In genomic region chr10:57303567-57303966, GRCh38 we compare ENCODE assay signal across 1 cellular context.
TF ChIP-seq lines count a peak whose summit lies in the region.

No MANE protein-coding gene starts in this region.

TF ChIP-seq in GM23338, 12 proteins besides CTCF, POLR2A, EP300 and RAD21:
- TF ChIP-seq, protein P1, sequence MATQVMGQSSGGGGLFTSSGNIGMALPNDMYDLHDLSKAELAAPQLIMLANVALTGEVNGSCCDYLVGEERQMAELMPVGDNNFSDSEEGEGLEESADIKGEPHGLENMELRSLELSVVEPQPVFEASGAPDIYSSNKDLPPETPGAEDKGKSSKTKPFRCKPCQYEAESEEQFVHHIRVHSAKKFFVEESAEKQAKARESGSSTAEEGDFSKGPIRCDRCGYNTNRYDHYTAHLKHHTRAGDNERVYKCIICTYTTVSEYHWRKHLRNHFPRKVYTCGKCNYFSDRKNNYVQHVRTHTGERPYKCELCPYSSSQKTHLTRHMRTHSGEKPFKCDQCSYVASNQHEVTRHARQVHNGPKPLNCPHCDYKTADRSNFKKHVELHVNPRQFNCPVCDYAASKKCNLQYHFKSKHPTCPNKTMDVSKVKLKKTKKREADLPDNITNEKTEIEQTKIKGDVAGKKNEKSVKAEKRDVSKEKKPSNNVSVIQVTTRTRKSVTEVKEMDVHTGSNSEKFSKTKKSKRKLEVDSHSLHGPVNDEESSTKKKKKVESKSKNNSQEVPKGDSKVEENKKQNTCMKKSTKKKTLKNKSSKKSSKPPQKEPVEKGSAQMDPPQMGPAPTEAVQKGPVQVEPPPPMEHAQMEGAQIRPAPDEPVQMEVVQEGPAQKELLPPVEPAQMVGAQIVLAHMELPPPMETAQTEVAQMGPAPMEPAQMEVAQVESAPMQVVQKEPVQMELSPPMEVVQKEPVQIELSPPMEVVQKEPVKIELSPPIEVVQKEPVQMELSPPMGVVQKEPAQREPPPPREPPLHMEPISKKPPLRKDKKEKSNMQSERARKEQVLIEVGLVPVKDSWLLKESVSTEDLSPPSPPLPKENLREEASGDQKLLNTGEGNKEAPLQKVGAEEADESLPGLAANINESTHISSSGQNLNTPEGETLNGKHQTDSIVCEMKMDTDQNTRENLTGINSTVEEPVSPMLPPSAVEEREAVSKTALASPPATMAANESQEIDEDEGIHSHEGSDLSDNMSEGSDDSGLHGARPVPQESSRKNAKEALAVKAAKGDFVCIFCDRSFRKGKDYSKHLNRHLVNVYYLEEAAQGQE (IDR thresholded peaks at IDR 0.05; ENCODE audit: unreplicated experiment) = no peak
- TF ChIP-seq NANOG (IDR thresholded peaks at IDR 0.05; ENCODE audit: borderline replicate concordance) (no peak), POLR2AphosphoS5 (IDR thresholded peaks at IDR 0.05; ENCODE audit: low read depth) (no peak), CREB1 (CRISPR knock-in tag; IDR thresholded peaks at IDR 0.05; ENCODE audit: low read depth) (no peak), EZH2 (IDR thresholded peaks at IDR 0.05; ENCODE audit: low read depth, unreplicated experiment) (no peak), STAT1 (IDR thresholded peaks at IDR 0.05; ENCODE audit: unreplicated experiment) (no peak), JUNB (IDR thresholded peaks at IDR 0.05; ENCODE audit: unreplicated experiment) (no peak), ZNF114 (CRISPR knock-in tag; IDR thresholded peaks at IDR 0.05) (no peak), ZNF331 (CRISPR knock-in tag; IDR thresholded peaks at IDR 0.05; ENCODE audit: low read depth) (no peak), EZH2phosphoT487 (IDR thresholded peaks at IDR 0.05; ENCODE audit: unreplicated experiment) (no peak)
- TF ChIP-seq, protein P2, sequence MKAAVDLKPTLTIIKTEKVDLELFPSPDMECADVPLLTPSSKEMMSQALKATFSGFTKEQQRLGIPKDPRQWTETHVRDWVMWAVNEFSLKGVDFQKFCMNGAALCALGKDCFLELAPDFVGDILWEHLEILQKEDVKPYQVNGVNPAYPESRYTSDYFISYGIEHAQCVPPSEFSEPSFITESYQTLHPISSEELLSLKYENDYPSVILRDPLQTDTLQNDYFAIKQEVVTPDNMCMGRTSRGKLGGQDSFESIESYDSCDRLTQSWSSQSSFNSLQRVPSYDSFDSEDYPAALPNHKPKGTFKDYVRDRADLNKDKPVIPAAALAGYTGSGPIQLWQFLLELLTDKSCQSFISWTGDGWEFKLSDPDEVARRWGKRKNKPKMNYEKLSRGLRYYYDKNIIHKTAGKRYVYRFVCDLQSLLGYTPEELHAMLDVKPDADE (IDR thresholded peaks at IDR 0.05) = no peak
